Comparison of ENCODE assay signal across 1 cellular context in the genomic region with DNA sequence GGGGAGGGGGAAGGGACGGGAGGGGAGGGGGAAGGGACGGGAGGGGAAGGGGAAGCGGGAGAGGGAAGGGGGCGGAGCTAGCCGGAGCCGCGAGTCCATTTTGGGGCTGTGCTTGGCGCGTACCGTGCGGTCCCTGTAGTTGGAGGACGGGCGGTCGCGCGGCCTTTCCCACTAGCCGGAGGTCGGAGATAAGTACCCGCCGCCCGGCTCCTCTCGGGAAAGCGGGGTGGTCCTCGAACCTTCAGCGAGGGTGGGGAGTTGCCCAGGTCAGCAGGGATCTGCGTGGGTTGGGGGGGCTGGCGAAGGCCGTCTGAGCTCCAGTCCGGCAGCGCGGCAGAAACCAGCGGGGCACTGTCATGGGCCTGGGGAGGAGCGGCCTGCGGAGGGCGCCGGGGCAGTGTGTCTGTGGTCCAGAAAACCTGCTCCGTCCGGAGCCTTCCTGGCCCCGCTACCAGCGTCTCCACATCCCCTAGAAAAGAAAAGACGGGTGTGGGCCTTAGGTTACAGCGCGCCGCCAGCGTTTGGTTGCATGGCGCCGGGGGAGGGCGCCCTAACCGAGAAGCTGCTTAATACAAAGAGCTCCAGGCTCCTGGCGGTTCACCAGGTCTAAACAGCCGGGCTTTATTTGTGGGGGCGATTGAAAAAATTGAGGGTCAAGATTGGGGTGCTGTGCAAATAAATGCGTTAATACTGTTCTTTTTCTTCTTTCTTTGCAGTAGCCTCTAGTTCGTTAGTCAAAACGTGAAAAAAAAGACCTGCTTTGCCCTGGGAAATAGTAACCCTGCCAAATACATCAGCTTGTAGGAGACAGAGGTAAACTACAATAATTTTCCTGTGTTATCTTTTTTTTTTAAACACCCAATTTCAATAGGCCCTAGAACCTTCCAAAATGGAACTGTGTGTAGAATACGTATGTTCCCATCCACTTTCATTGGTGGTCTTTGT.
TF ChIP-seq lines count a peak whose summit lies in the region.

A gene with protein sequence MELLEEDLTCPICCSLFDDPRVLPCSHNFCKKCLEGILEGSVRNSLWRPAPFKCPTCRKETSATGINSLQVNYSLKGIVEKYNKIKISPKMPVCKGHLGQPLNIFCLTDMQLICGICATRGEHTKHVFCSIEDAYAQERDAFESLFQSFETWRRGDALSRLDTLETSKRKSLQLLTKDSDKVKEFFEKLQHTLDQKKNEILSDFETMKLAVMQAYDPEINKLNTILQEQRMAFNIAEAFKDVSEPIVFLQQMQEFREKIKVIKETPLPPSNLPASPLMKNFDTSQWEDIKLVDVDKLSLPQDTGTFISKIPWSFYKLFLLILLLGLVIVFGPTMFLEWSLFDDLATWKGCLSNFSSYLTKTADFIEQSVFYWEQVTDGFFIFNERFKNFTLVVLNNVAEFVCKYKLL (plus strand): TSS at position 92 of the 945 bp plus-strand sequence. CDS start 14,899 bp downstream, outside the sequence.

TF ChIP-seq in HepG2, 621 proteins besides CTCF, POLR2A, EP300 and RAD21 (continued from another document and continues in another):
- TF ChIP-seq SATB2 (CRISPR knock-in tag; IDR thresholded peaks at IDR 0.05) (peak; percentile 7; the same call in 1 of the 2 replicates), HDAC6 (IDR thresholded peaks at IDR 0.05; ENCODE audit: low read depth, low read length) (no peak), ZNF773 (CRISPR knock-in tag; IDR thresholded peaks at IDR 0.05; ENCODE audit: borderline replicate concordance) (no peak), NCOR1 (IDR thresholded peaks at IDR 0.05; ENCODE audit: borderline replicate concordance, low read length) (no peak), ZNF652 (CRISPR knock-in tag; IDR thresholded peaks at IDR 0.05; ENCODE audit: borderline replicate concordance, low read depth) (no peak), NFYC (CRISPR knock-in tag; IDR thresholded peaks at IDR 0.05) (no peak), AGO2 (optimal IDR thresholded peaks at IDR 0.05; ENCODE audit: low read depth, low read length) (no peak), PRPF4 (IDR thresholded peaks at IDR 0.05; ENCODE audit: low read depth, low read length, poor library complexity, severe bottlenecking) (no peak), ZNF274 (CRISPR knock-in tag; IDR thresholded peaks at IDR 0.05) (no peak), NR2F6 (IDR thresholded peaks at IDR 0.05) (no peak), NR2F6 (CRISPR knock-in tag; IDR thresholded peaks at IDR 0.05) (no peak), ZNF766 (CRISPR knock-in tag; IDR thresholded peaks at IDR 0.05; ENCODE audit: borderline replicate concordance) (peak; percentile 71; the same call in 1 of the 2 replicates), TMF1 (CRISPR knock-in tag; IDR thresholded peaks at IDR 0.05; ENCODE audit: low read depth) (no peak), TP53 (CRISPR knock-in tag; conservative IDR thresholded peaks at IDR 0.05) (no peak), AHDC1 (CRISPR knock-in tag; IDR thresholded peaks at IDR 0.05; ENCODE audit: borderline replicate concordance) (no peak), GATA4 (IDR thresholded peaks at IDR 0.05; ENCODE audit: borderline replicate concordance, low read depth) (no peak), ARHGAP35 (CRISPR knock-in tag; IDR thresholded peaks at IDR 0.05; ENCODE audit: borderline replicate concordance) (0 out of 2 replicates have a peak, but pooled peaks have one; percentile 35), PRDM10 (CRISPR knock-in tag; IDR thresholded peaks at IDR 0.05; ENCODE audit: low read depth) (no peak), DBP (CRISPR knock-in tag; IDR thresholded peaks at IDR 0.05; ENCODE audit: not compliant biosample characterization) (no peak), MYPOP (CRISPR knock-in tag; IDR thresholded peaks at IDR 0.05) (0 out of 2 replicates have a peak, but pooled peaks have one; percentile 36), CCDC6 (CRISPR knock-in tag; IDR thresholded peaks at IDR 0.05) (peak; percentile 72), HNRNPK (IDR thresholded peaks at IDR 0.05; ENCODE audit: low read depth, low read length, poor library complexity, severe bottlenecking) (peak; percentile 100), NFRKB (IDR thresholded peaks at IDR 0.05) (no peak), ZNF687 (CRISPR knock-in tag; IDR thresholded peaks at IDR 0.05) (peak; percentile 85), RBM22 (optimal IDR thresholded peaks at IDR 0.05; ENCODE audit: low read length) (no peak), DPF2 (CRISPR knock-in tag; IDR thresholded peaks at IDR 0.05; ENCODE audit: borderline replicate concordance, low read depth) (no peak), ZNF776 (CRISPR knock-in tag; IDR thresholded peaks at IDR 0.05) (no peak), PLRG1 (conservative IDR thresholded peaks at IDR 0.05) (no peak), SRF (IDR thresholded peaks at IDR 0.05; ENCODE audit: low read depth, low read length) (no peak), FOXK1 (CRISPR knock-in tag; IDR thresholded peaks at IDR 0.05; ENCODE audit: borderline replicate concordance, low read depth) (peak; percentile 50; the same call in 1 of the 2 replicates), MTF2 (CRISPR knock-in tag; IDR thresholded peaks at IDR 0.05; ENCODE audit: borderline replicate concordance) (no peak), ZNF670 (CRISPR knock-in tag; IDR thresholded peaks at IDR 0.05; ENCODE audit: borderline replicate concordance) (no peak; the same call in 1 of the 2 replicates)
- TF ChIP-seq, protein P1, sequence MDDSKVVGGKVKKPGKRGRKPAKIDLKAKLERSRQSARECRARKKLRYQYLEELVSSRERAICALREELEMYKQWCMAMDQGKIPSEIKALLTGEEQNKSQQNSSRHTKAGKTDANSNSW (CRISPR knock-in tag; IDR thresholded peaks at IDR 0.05; ENCODE audit: borderline replicate concordance): no peak
- TF ChIP-seq, protein P2, sequence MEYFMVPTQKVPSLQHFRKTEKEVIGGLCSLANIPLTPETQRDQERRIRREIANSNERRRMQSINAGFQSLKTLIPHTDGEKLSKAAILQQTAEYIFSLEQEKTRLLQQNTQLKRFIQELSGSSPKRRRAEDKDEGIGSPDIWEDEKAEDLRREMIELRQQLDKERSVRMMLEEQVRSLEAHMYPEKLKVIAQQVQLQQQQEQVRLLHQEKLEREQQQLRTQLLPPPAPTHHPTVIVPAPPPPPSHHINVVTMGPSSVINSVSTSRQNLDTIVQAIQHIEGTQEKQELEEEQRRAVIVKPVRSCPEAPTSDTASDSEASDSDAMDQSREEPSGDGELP (IDR thresholded peaks at IDR 0.05; ENCODE audit: borderline replicate concordance, low read depth): no peak
